Comparison of ENCODE assay signal across 5 cellular contexts in genomic region chr13:92433386-92433785, GRCh38.
"Had no signal": no experiment of that assay in that cellular context is flagged by ENCODE, and none has a peak within 500 bp of the region (broad histone marks: within the 10 kb centered on the region; RNA-seq: fewer than 3 reads in every experiment).

No MANE protein-coding gene starts in this region.

- FAIRE-seq: HepG2, HTR-8/SVneo had no signal

- ATAC-seq: HepG2 had no signal

- H3K27ac ChIP-seq: HL-60 had no signal

- DNase-seq: IMR-90, KBM-7 had no signal
